ENCODE assay signal across 5 cellular contexts in the genomic region with DNA sequence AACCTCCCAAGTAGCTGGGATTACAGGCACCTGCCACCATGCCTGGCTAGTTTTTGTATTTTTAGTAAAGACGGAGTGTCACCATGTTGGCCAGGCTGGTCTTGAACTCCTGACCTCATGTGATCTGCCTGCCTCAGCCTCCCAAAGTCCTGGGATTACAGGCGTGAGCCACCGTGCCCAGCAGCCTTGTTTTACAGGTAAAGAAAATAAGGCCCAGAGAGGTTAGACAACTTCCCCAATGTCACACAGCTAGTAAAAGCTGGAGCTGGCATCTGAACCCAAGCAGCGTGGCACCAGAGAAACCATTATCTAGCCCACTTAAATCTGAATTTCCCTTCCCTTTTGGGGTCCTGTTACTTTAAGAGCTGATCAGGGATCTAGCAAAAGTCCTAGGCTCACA. TPM values are rescaled to one million over a fixed set of nuclear protein-coding genes. Genes with fewer than 3 reads are reported as not detected.
"Had no signal": no experiment of that assay in that cellular context is flagged by ENCODE, and none has a peak within 500 bp of the region (broad histone marks: within the 10 kb centered on the region; RNA-seq: fewer than 3 reads in every experiment).

No MANE protein-coding gene starts in this region.

RNA-seq across cellular contexts. Expression of a gene that starts 20.6 kb away (rescaled TPM):
- total RNA-seq: activated CD4-positive, alpha-beta T cell treated with anti-CD3 and anti-CD28 coated beads, Interleukin-2, amount 10 ng/mL, durations not matched to agents 24 days and 14 days; activated CD8-positive, alpha-beta T cell treated with anti-CD3 and anti-CD28 coated beads for 36 hours; activated naive CD8-positive, alpha-beta T cell treated with anti-CD3 and anti-CD28 coated beads for 36 hours; naive thymus-derived CD8-positive, alpha-beta T cell; T-helper 1 cell treated with Interleukin-12 subunit alpha and Interleukin-12 subunit beta and Interleukin-4 antibody, amounts not matched to agents 30 ng/mL and 1 ng/mL, for 36 hours had no signal
- polyA plus RNA-seq: naive thymus-derived CD8-positive, alpha-beta T cell had no signal
